Comparison of ENCODE assay signal across 19 cellular contexts in genomic region chr6:69584536-69584912, GRCh38.
DNase-seq lines count a peak whose midpoint lies in the region; ATAC-seq and TF ChIP-seq lines count a peak whose summit lies in the region.
"Had no signal": no experiment of that assay in that cellular context is flagged by ENCODE, and none has a peak within 500 bp of the region (broad histone marks: within the 10 kb centered on the region; RNA-seq: fewer than 3 reads in every experiment).

No MANE protein-coding gene starts in this region.

- peaks cover 3% of the 10 kb centered on the region for H3F3A ChIP-seq in neural cell (ENCODE audit: insufficient read depth, low read length, poor library complexity, severe bottlenecking)

- TF ChIP-seq CTCF in neural cell (IDR thresholded peaks at IDR 0.05; ENCODE audit: poor library complexity, severe bottlenecking): no peak

- no peak overlapping the region for H3K9ac ChIP-seq in BLaER1 treated with 17β-estradiol and CSF1 and Interleukin-3, amounts not matched to agents 10 nM and 100 nM
- H3K9ac ChIP-seq in neural cell (ENCODE audit: low read length): peak overlapping the region; percentile 51

- peaks cover 6 to 8% of the 10 kb centered on the region in 2 donors for H3K27me3 Mint-ChIP-seq in CD4-positive, alpha-beta memory T cell
- peaks cover 16 to 30% (median 23%) of the 10 kb centered on the region in 5 donors for H3K27me3 Mint-ChIP-seq in naive thymus-derived CD4-positive, alpha-beta T cell
- H3K27me3 Mint-ChIP-seq: central memory CD8-positive, alpha-beta T cell had no signal

- H3K36me3 Mint-ChIP-seq in CD4-positive, alpha-beta memory T cell: no peaks in the 10 kb centered on the region
- H3K36me3 Mint-ChIP-seq in naive thymus-derived CD4-positive, alpha-beta T cell: no peaks in the 10 kb centered on the region
- H3K36me3 Mint-ChIP-seq: activated naive CD4-positive, alpha-beta T cell treated with anti-CD3 and anti-CD28 coated beads, Interleukin-2, amount 50 U/mL, for 24 hours had no signal

- TF ChIP-seq RAD21 in neural cell (conservative IDR thresholded peaks at IDR 0.05): no peak

- intact Hi-C loops in CD4-positive, alpha-beta memory T cell (cut with micrococcal nuclease): no loop called here
- intact Hi-C loops in naive thymus-derived CD4-positive, alpha-beta T cell (cut with micrococcal nuclease): no loop called here

- POLR2A ChIA-PET in CD4-positive, alpha-beta memory T cell (lab: Charles Lee; ENCODE audit: partially characterized antibody): no interaction called here
- POLR2A ChIA-PET in naive thymus-derived CD4-positive, alpha-beta T cell (lab: Charles Lee): no interaction called here

- H3K36me3 ChIP-seq in BLaER1 treated with 17β-estradiol and CSF1 and Interleukin-3, amounts not matched to agents 10 nM and 100 nM: no peaks in the 10 kb centered on the region
- H3K36me3 ChIP-seq in neural cell (ENCODE audit: insufficient read depth, low read length): no peaks in the 10 kb centered on the region
- H3K36me3 ChIP-seq in CD4-positive, alpha-beta memory T cell (ENCODE audit: insufficient read depth, low read length): no peaks in the 10 kb centered on the region
- no peaks in the 10 kb centered on the region for H3K36me3 ChIP-seq in naive thymus-derived CD4-positive, alpha-beta T cell (ENCODE audit: control insufficient read depth in 2 of 3, insufficient read depth in 3 of 3, low read length in 3 of 3)
- H3K36me3 ChIP-seq: right atrium auricular region, suprapubic skin had no signal

- H3K27me3 ChIP-seq in BLaER1 treated with 17β-estradiol and CSF1 and Interleukin-3, amounts not matched to agents 10 nM and 100 nM: no peaks in the 10 kb centered on the region
- H3K27me3 ChIP-seq in neural cell (ENCODE audit: insufficient read depth, low read depth, low read length): no peaks in the 10 kb centered on the region
- H3K27me3 ChIP-seq in CD4-positive, alpha-beta memory T cell (ENCODE audit: insufficient read depth, low read length): no peaks in the 10 kb centered on the region
- H3K27me3 ChIP-seq in naive thymus-derived CD4-positive, alpha-beta T cell (ENCODE audit: control insufficient read depth in 2 of 2, insufficient read depth in 2 of 2, low read length in 2 of 2): peaks cover 0 to 4% of the 10 kb centered on the region in 2 donors
- H3K27me3 ChIP-seq: right atrium auricular region, suprapubic skin had no signal

- H3K9me3 Mint-ChIP-seq in CD4-positive, alpha-beta memory T cell: no peaks in the 10 kb centered on the region
- H3K9me3 Mint-ChIP-seq in naive thymus-derived CD4-positive, alpha-beta T cell: peaks cover 0 to 2% (median 0%) of the 10 kb centered on the region in 11 donors
- H3K9me3 Mint-ChIP-seq: activated naive CD4-positive, alpha-beta T cell treated with anti-CD3 and anti-CD28 coated beads, Interleukin-2, amount 50 U/mL, for 24 hours; neural crest cell had no signal

- H3K4me1 Mint-ChIP-seq in CD4-positive, alpha-beta memory T cell: peaks cover 12 to 20% (median 18%) of the 10 kb centered on the region in 4 donors
- peaks cover 10 to 22% (median 15%) of the 10 kb centered on the region in 7 donors for H3K4me1 Mint-ChIP-seq in naive thymus-derived CD4-positive, alpha-beta T cell

- H3K79me2 ChIP-seq in neural cell (replicated peaks; ENCODE audit: insufficient read depth, low read length): no peaks in the 10 kb centered on the region

- H4K20me1 ChIP-seq in BLaER1 treated with 17β-estradiol and CSF1 and Interleukin-3, amounts not matched to agents 10 nM and 100 nM: no peaks in the 10 kb centered on the region
- no peaks in the 10 kb centered on the region for H4K20me1 ChIP-seq in neural cell (ENCODE audit: insufficient read depth)

- H3K27ac Mint-ChIP-seq in CD4-positive, alpha-beta memory T cell: no peak overlapping the region
- H3K27ac Mint-ChIP-seq in naive thymus-derived CD4-positive, alpha-beta T cell: no peak overlapping the region
- H3K27ac Mint-ChIP-seq: activated naive CD4-positive, alpha-beta T cell treated with anti-CD3 and anti-CD28 coated beads, Interleukin-2, amount 50 U/mL, for 24 hours had no signal

- no peak overlapping the region for H3K27ac ChIP-seq in BLaER1 treated with 17β-estradiol and CSF1 and Interleukin-3, amounts not matched to agents 10 nM and 100 nM
- H3K27ac ChIP-seq in neural cell (ENCODE audit: low read length): peak overlapping the region; percentile 90
- H3K27ac ChIP-seq in CD4-positive, alpha-beta memory T cell (ENCODE audit: low read depth, low read length): no peak overlapping the region
- H3K27ac ChIP-seq in naive thymus-derived CD4-positive, alpha-beta T cell (ENCODE audit: low read depth, low read length): no peak overlapping the region
- H3K27ac ChIP-seq: suprapubic skin had no signal

- no peak overlapping the region for H2AFZ ChIP-seq in neural cell (ENCODE audit: low read depth, low read length)

- no peaks in the 10 kb centered on the region for H3K9me3 ChIP-seq in BLaER1 treated with 17β-estradiol and CSF1 and Interleukin-3, amounts not matched to agents 10 nM and 100 nM (replicated peaks in 1 of 11)
- H3K9me3 ChIP-seq in neural cell (ENCODE audit: low read length): no peaks in the 10 kb centered on the region
- H3K9me3 ChIP-seq in CD4-positive, alpha-beta memory T cell (ENCODE audit: control insufficient read depth in 1 of 2, low read length in 2 of 2): no peaks in the 10 kb centered on the region
- no peaks in the 10 kb centered on the region for H3K9me3 ChIP-seq in naive thymus-derived CD4-positive, alpha-beta T cell (ENCODE audit: control insufficient read depth in 2 of 3, low read length in 3 of 3)
- H3K9me3 ChIP-seq: right atrium auricular region, suprapubic skin had no signal

- no peak for ATAC-seq in naive thymus-derived CD4-positive, alpha-beta T cell
- ATAC-seq in HG03457 (IDR thresholded peaks at IDR 0.05; ENCODE audit: unreplicated experiment): no peak

- H3K4me3 ChIP-seq in BLaER1 treated with 17β-estradiol and CSF1 and Interleukin-3, amounts not matched to agents 10 nM and 100 nM: no peak overlapping the region
- H3K4me3 ChIP-seq in neural cell (ENCODE audit: low read length): peak overlapping the region; percentile 47
- H3K4me3 ChIP-seq in CD4-positive, alpha-beta memory T cell (ENCODE audit: low read length in 2 of 2): no peak overlapping the region
- no peak overlapping the region for H3K4me3 ChIP-seq in naive thymus-derived CD4-positive, alpha-beta T cell (ENCODE audit: low read length)
- H3K4me3 ChIP-seq: right atrium auricular region, suprapubic skin had no signal

- peak overlapping the region in 2 of 8 donors; percentile 7 to 37 for H3K4me3 Mint-ChIP-seq in CD4-positive, alpha-beta memory T cell
- H3K4me3 Mint-ChIP-seq in naive thymus-derived CD4-positive, alpha-beta T cell: no peak overlapping the region
- H3K4me3 Mint-ChIP-seq: activated naive CD4-positive, alpha-beta T cell treated with anti-CD3 and anti-CD28 coated beads, Interleukin-2, amount 50 U/mL, for 24 hours; central memory CD8-positive, alpha-beta T cell; neural crest cell had no signal

- CTCF ChIA-PET in CD4-positive, alpha-beta memory T cell (lab: Charles Lee; ENCODE audit: partially characterized antibody): no interaction called here
- CTCF ChIA-PET in naive thymus-derived CD4-positive, alpha-beta T cell (lab: Charles Lee): no interaction called here

- peak overlapping the region; percentile 32 to 88 (median 61); a peak in 21 of 22 replicates for H3K4me2 ChIP-seq in BLaER1 treated with 17β-estradiol and CSF1 and Interleukin-3, amounts not matched to agents 10 nM and 100 nM
- peak overlapping the region; percentile 26 for H3K4me2 ChIP-seq in neural cell (ENCODE audit: low read length)

- H3K9me2 ChIP-seq in neural cell (ENCODE audit: insufficient read depth, low read length): no peaks in the 10 kb centered on the region

- no peak for TF ChIP-seq EP300 in neural cell (conservative IDR thresholded peaks at IDR 0.05; ENCODE audit: poor library complexity, severe bottlenecking)

- DNase-seq in NCI-H69 (lab: John Stamatoyannopoulos, UW) (peak; percentile 12), dedifferentiated amniotic fluid mesenchymal stem cell (ENCODE audit: extremely low spot score) (peak; percentile 18), DMS153 (lab: John Stamatoyannopoulos, UW) (no peak)
- no peak for DNase-seq in CD4-positive, alpha-beta memory T cell
- no peak for DNase-seq in naive thymus-derived CD4-positive, alpha-beta T cell
- DNase-seq: activated CD4-positive, alpha-beta T cell treated with anti-CD3 and anti-CD28 coated beads, Interleukin-2, amount 50 U/mL, for 48 hours; activated T-cell treated with anti-CD3 and anti-CD28 coated beads, Interleukin-2, amount 50 U/mL, for 1 hour; foreskin melanocyte; KBM-7; NCI-H1105 treated with DMSO at 0.1 percent for 48 hours; stimulated activated CD4-positive, alpha-beta T cell treated with anti-CD3 and anti-CD28 coated beads, Interleukin-4, amount 100 ng/mL, for 1 hour had no signal

- peaks cover 14 to 20% (median 19%) of the 10 kb centered on the region in 10 experiments for H3K4me1 ChIP-seq in BLaER1 treated with 17β-estradiol and CSF1 and Interleukin-3, amounts not matched to agents 10 nM and 100 nM
- H3K4me1 ChIP-seq in CD4-positive, alpha-beta memory T cell (ENCODE audit: insufficient read depth, low read length): peaks cover 13% of the 10 kb centered on the region
- peaks cover 0 to 4% of the 10 kb centered on the region in 2 donors for H3K4me1 ChIP-seq in naive thymus-derived CD4-positive, alpha-beta T cell (ENCODE audit: control insufficient read depth in 2 of 2, insufficient read depth in 2 of 2, low read length in 2 of 2)
- H3K4me1 ChIP-seq: right atrium auricular region, suprapubic skin had no signal

TF ChIP-seq in neural cell, 6 proteins besides CTCF, POLR2A, EP300 and RAD21 (continues in another document):
- TF ChIP-seq SMC3 (conservative IDR thresholded peaks at IDR 0.05; ENCODE audit: poor library complexity) (no peak), POLR2AphosphoS5 (IDR thresholded peaks at IDR 0.05) (no peak), TAF1 (IDR thresholded peaks at IDR 0.05; ENCODE audit: low read depth) (no peak), EZH2 (IDR thresholded peaks at IDR 0.05; ENCODE audit: borderline replicate concordance, insufficient read depth, low read length, poor library complexity, severe bottlenecking) (no peak)

Comparison
In these comparisons a context has a peak if more than half of its experiments do, and no peak if none do; other contexts are left out.
1. DNase-seq: peak in NCI-H69 (single experiment) and dedifferentiated amniotic fluid mesenchymal stem cell (single experiment); none in CD4-positive, alpha-beta memory T cell (0 of 5), naive thymus-derived CD4-positive, alpha-beta T cell (0 of 9) and DMS153 (single experiment).